Comparison of ENCODE assay signal across 1 cellular context in the genomic region with DNA sequence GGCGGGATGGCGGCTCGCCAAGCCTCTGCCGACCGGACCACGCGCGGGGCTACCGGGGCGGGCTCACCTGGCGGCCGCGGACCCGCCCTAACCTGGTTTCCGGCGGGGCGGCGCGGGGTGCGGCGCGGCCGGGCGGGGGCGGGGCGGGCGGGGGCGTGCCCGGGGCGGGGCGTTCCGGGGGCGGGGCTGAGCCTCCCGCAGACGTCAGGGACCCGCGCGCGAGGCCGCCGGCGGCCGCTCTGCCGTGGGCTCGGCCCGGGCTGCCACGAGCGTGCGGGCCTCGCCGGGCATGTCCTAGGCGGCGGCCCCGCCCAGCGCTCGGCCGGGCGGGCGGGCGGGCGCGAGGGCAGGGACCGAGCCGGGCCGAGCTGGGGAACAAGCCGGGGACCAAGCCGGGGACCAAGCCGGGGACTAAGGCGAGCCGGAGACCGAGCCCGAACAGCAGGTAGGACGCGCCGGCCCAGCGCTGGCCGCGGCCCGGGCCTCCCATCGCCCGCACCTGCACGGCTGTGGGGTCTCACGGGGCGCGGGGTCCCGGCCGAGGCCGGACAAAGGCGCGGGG.
TF ChIP-seq lines count a peak whose summit lies in the region.

A gene (plus strand): TSS at position 200 of the 562 bp plus-strand sequence. CDS start 3,183 bp downstream, outside the sequence.

TF ChIP-seq in K562, 482 proteins besides CTCF, POLR2A, EP300 and RAD21 (continued from another document):
- TF ChIP-seq GABPA (tag; conservative IDR thresholded peaks at IDR 0.05; ENCODE audit: low read depth) (0 out of 2 replicates have a peak, but pooled peaks have one; percentile 42), PHF8 (IDR thresholded peaks at IDR 0.05; ENCODE audit: borderline replicate concordance, low read length) (0 out of 2 replicates have a peak, but pooled peaks have one; percentile 19), BDP1 (IDR thresholded peaks at IDR 0.05; ENCODE audit: insufficient read depth, insufficient read length) (no peak)
- TF ChIP-seq, protein P1, sequence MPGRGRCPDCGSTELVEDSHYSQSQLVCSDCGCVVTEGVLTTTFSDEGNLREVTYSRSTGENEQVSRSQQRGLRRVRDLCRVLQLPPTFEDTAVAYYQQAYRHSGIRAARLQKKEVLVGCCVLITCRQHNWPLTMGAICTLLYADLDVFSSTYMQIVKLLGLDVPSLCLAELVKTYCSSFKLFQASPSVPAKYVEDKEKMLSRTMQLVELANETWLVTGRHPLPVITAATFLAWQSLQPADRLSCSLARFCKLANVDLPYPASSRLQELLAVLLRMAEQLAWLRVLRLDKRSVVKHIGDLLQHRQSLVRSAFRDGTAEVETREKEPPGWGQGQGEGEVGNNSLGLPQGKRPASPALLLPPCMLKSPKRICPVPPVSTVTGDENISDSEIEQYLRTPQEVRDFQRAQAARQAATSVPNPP (IDR thresholded peaks at IDR 0.05; ENCODE audit: borderline replicate concordance, insufficient read depth, insufficient read length) = no peak
TF ChIP-seq in K562: peak in this region for 5.
